Comparison of ENCODE assay signal across 21 cellular contexts in genomic region chr17:43069368-43069898, GRCh38. TPM values are rescaled to one million over a fixed set of nuclear protein-coding genes. Genes with fewer than 3 reads are reported as not detected.
DNase-seq lines count a peak whose midpoint lies in the region; ATAC-seq and TF ChIP-seq lines count a peak whose summit lies in the region.
"Had no signal": no experiment of that assay in that cellular context is flagged by ENCODE, and none has a peak within 500 bp of the region (broad histone marks: within the 10 kb centered on the region; RNA-seq: fewer than 3 reads in every experiment).

No MANE protein-coding gene starts in this region.

- H3K4me1 ChIP-seq in left ventricle myocardium inferior (peaks cover 17% of the 10 kb centered on the region), right lobe of liver (peaks cover 0 to 25% (median 7%) of the 10 kb centered on the region in 4 donors), BE2C (no peaks in the 10 kb centered on the region)

- H3K9me3 ChIP-seq in left ventricle myocardium inferior (replicated peaks), result no peaks in the 10 kb centered on the region
- H3K9me3 ChIP-seq in right lobe of liver, result no peaks in the 10 kb centered on the region
- no peaks in the 10 kb centered on the region for H3K9me3 ChIP-seq in BE2C
- H3K9me3 ChIP-seq: HAP-1, SK-N-SH had no signal

- H3K27me3 ChIP-seq in left ventricle myocardium inferior (ENCODE audit: low read depth), result no peaks in the 10 kb centered on the region
- no peaks in the 10 kb centered on the region for H3K27me3 ChIP-seq in right lobe of liver
- H3K27me3 ChIP-seq in BE2C, result no peaks in the 10 kb centered on the region

- TF ChIP-seq CTCF in left ventricle myocardium inferior (IDR thresholded peaks at IDR 0.05; ENCODE audit: borderline replicate concordance) (no peak), right lobe of liver (IDR thresholded peaks at IDR 0.05) (no peak), BE2C (IDR thresholded peaks at IDR 0.05; ENCODE audit: low read depth, low read length) (no peak)

- 33% methylated on average over 3 of the region's 3 CpGs for WGBS in right lobe of liver (ENCODE audit: insufficient coverage, low coverage, low lambda C conversion rate, missing lambda C conversion rate)

- no peaks in the 10 kb centered on the region for H3K36me3 ChIP-seq in left ventricle myocardium inferior
- H3K36me3 ChIP-seq in right lobe of liver, result no peaks in the 10 kb centered on the region
- H3K36me3 ChIP-seq in BE2C, result peaks cover 25% of the 10 kb centered on the region

- H3K27ac ChIP-seq in left ventricle myocardium inferior (replicated peaks) (peak overlapping the region; percentile 67), right lobe of liver (peak overlapping the region in 2 of 3 donors; percentile 65 to 85)
- H3K27ac ChIP-seq: GM23248 had no signal

- DNase-seq in Right ventricle myocardium inferior (ENCODE audit: missing footprints) (no peak), cardiac septum (ENCODE audit: low spot score) (no peak), left ventricle myocardium inferior (no peak), right lobe of liver (no peak), kidney glomerular epithelial cell (lab: John Stamatoyannopoulos, UW) (no peak), BE2C (no peak)
- DNase-seq: 8988T, DMS53, GM23248, Kasumi-1, NCI-H1417, NCI-H1694 treated with DMSO at 0.1 percent for 48 hours, NCI-H2081 treated with DMSO at 0.1 percent for 48 hours, NCI-H2171 treated with DMSO at 0.1 percent for 48 hours, NCI-H524 treated with DMSO at 0.1 percent for 48 hours, NCI-H82, SHP77 treated with DMSO at 0.1 percent for 48 hours, SK-N-SH had no signal

- no peak for TF ChIP-seq POLR2A in right lobe of liver (IDR thresholded peaks at IDR 0.05)

- intact Hi-C loops in Right ventricle myocardium inferior (cut with DNase I), result no loop called here
- intact Hi-C loops in cardiac septum (cut with DNase I), result no loop called here
- intact Hi-C loops in left ventricle myocardium inferior (cut with micrococcal nuclease), result no loop called here
- intact Hi-C loops in right lobe of liver (cut with DNase I), result no loop called here

- ATAC-seq in Right ventricle myocardium inferior (peak; percentile 70), right lobe of liver (peak; percentile 47 to 72 (median 64)), GM18498 (IDR thresholded peaks at IDR 0.05; ENCODE audit: unreplicated experiment) (no peak)

- no peak overlapping the region for H3K4me3 ChIP-seq in left ventricle myocardium inferior
- H3K4me3 ChIP-seq in right lobe of liver, result peak overlapping the region in 2 of 3 donors; percentile 35 to 36
- no peak overlapping the region for H3K4me3 ChIP-seq in BE2C (ENCODE audit: low read depth, low read length)
- H3K4me3 ChIP-seq: GM23248, HAP-1 had no signal

RNA-seq across cellular contexts. Expression of gene RND2, which starts 44.4 kb away (rescaled TPM):
- total RNA-seq in Right ventricle myocardium inferior (1.5 TPM), cardiac septum (0.89 TPM), left ventricle myocardium inferior (0.85 TPM), right lobe of liver (1 to 10 TPM in 2 of 6 experiments, under 1 TPM in 4; 0.09 to 3.3 (median 0.64) TPM)
- 7.4 TPM for polyA plus RNA-seq in BE2C (2012; ENCODE audit: insufficient read depth, insufficient read length, low read depth)
- polyA plus RNA-seq: CD14-positive monocyte had no signal

RNA-seq across cellular contexts. Expression of gene VAT1, which starts 47.2 kb away (rescaled TPM):
- total RNA-seq in Right ventricle myocardium inferior (90.5 TPM), cardiac septum (81.3 TPM), left ventricle myocardium inferior (68.2 TPM), right lobe of liver (10 to 100 TPM; 38.2 to 51.6 (median 43.3) TPM)
- polyA plus RNA-seq in BE2C (2012; ENCODE audit: insufficient read depth, insufficient read length, low read depth), result 769 TPM

RNA-seq across cellular contexts. Expression of gene BRCA1, which starts 55.7 kb away (rescaled TPM):
- total RNA-seq in Right ventricle myocardium inferior (7.9 TPM), cardiac septum (6.1 TPM), left ventricle myocardium inferior (8.1 TPM), right lobe of liver (1 to 10 TPM; 3.1 to 6.7 (median 3.9) TPM)
- 9.9 TPM for polyA plus RNA-seq in BE2C (2012; ENCODE audit: insufficient read depth, insufficient read length, low read depth)

Comparison
In these comparisons a context has a peak if more than half of its experiments do, and no peak if none do; other contexts are left out.
1. H3K4me3 ChIP-seq: peak in right lobe of liver (2 of 3); none in left ventricle myocardium inferior (single experiment) and BE2C (single experiment).